In genomic region chr12:57224973-57225679, GRCh38 we compare ENCODE assay signal across 1 cellular context.
TF ChIP-seq lines count a peak whose summit lies in the region.

No MANE protein-coding gene starts in this region.

TF ChIP-seq in HepG2, 621 proteins besides CTCF, POLR2A, EP300 and RAD21 (continued from another document):
- peak; percentile 91 for TF ChIP-seq ZBTB33 (CRISPR knock-in tag; IDR thresholded peaks at IDR 0.05)
- no peak for TF ChIP-seq MYC (CRISPR knock-in tag; IDR thresholded peaks at IDR 0.05; ENCODE audit: borderline replicate concordance)
- peak; percentile 6; the same call in 1 of the 2 replicates for TF ChIP-seq MAX (IDR thresholded peaks at IDR 0.05)
- TF ChIP-seq ZNF124 (CRISPR knock-in tag; IDR thresholded peaks at IDR 0.05), result no peak
- TF ChIP-seq ZNF713 (CRISPR knock-in tag; IDR thresholded peaks at IDR 0.05), result no peak
- no peak for TF ChIP-seq JUND (CRISPR knock-in tag; IDR thresholded peaks at IDR 0.05)
- TF ChIP-seq CBX1 (IDR thresholded peaks at IDR 0.05; ENCODE audit: low read depth), result no peak
